ENCODE assay signal across 8 cellular contexts in genomic region chr3:105369501-105370371, GRCh38. TPM values are rescaled to one million over a fixed set of nuclear protein-coding genes. Genes with fewer than 3 reads are reported as not detected.
A peak's percentile ranks its signal among the peaks of the same experiment; 100 is the strongest.
DNase-seq lines count a peak whose midpoint lies in the region; ATAC-seq, FAIRE-seq and TF ChIP-seq lines count a peak whose summit lies in the region.

No MANE protein-coding gene starts in this region.

- H3K27me3 ChIP-seq in heart right ventricle (peaks cover 0 to 6% (median 0%) of the 10 kb centered on the region in 7 donors), pancreas (no peaks in the 10 kb centered on the region)

- H3K9me3 ChIP-seq in KOPT-K1 (ENCODE audit: insufficient read depth, low read length, poor library complexity, severe bottlenecking) (no peaks in the 10 kb centered on the region), heart right ventricle (no peaks in the 10 kb centered on the region), pancreas (no peaks in the 10 kb centered on the region)

- WGBS in heart right ventricle, 2 donors: 0 to 1% methylated on average over 22 of the region's 22 CpGs
- WGBS in pancreas, 2 donors: 0 to 1% methylated on average over 22 of the region's 22 CpGs

- TF ChIP-seq CTCF in heart right ventricle (IDR thresholded peaks at IDR 0.05) (peak in 8 of 9 donors; percentile 22 to 69 (median 56)), pancreas (IDR thresholded peaks at IDR 0.05) (peak in 3 of 4 donors; percentile 9 to 37 (median 24))

- H3K9me3 Mint-ChIP-seq in activated naive CD8-positive, alpha-beta T cell treated with anti-CD3 and anti-CD28 coated beads, Interleukin-2, amount 50 U/mL, for 24 hours: no peaks in the 10 kb centered on the region

- H3K4me1 Mint-ChIP-seq in activated naive CD8-positive, alpha-beta T cell treated with anti-CD3 and anti-CD28 coated beads, Interleukin-2, amount 50 U/mL, for 24 hours: peaks cover 39% of the 10 kb centered on the region

- DNase-seq in EL (peak; percentile 81), SHP77 (lab: John Stamatoyannopoulos, UW) (peak; percentile 49 to 74), heart right ventricle (peak; percentile 50 to 72), pancreas (peak; percentile 65 to 91 (median 80))
- DNase-seq in activated naive CD8-positive, alpha-beta T cell treated with anti-CD3 and anti-CD28 coated beads, Interleukin-2, amount 50 U/mL, for 24 hours: peak; percentile 44

- peak overlapping the region; percentile 92 for H3K4me3 Mint-ChIP-seq in activated naive CD8-positive, alpha-beta T cell treated with anti-CD3 and anti-CD28 coated beads, Interleukin-2, amount 50 U/mL, for 24 hours

- H3K27ac Mint-ChIP-seq in activated naive CD8-positive, alpha-beta T cell treated with anti-CD3 and anti-CD28 coated beads, Interleukin-2, amount 50 U/mL, for 24 hours: peak overlapping the region; percentile 100

- intact Hi-C loops in heart right ventricle (cut with DNase I) (loop anchor here in 6 of 10 donors (5.0 to 10.0 kb wide), 6 partner anchors 148 to 1097 kb away; no protein-coding TSS in a partner anchor), pancreas (cut with DNase I) (loop anchor here in 1 of 3 donors (10.0 kb wide), 1 partner anchor 775 kb away; no protein-coding TSS in a partner anchor)

- H3K36me3 ChIP-seq in KOPT-K1 (ENCODE audit: insufficient read depth, low read length) (no peaks in the 10 kb centered on the region), heart right ventricle (no peaks in the 10 kb centered on the region), pancreas (no peaks in the 10 kb centered on the region)

- H3K27me3 Mint-ChIP-seq in activated naive CD8-positive, alpha-beta T cell treated with anti-CD3 and anti-CD28 coated beads, Interleukin-2, amount 50 U/mL, for 24 hours: peaks cover 13% of the 10 kb centered on the region

- H3K4me3 ChIP-seq in heart right ventricle (peak overlapping the region; percentile 36 to 77 (median 62)), pancreas (peak overlapping the region; percentile 53 to 76 (median 62))

- ATAC-seq in GM21786 (IDR thresholded peaks at IDR 0.05; ENCODE audit: unreplicated experiment) (peak; percentile 12), heart right ventricle (peak in 6 of 8 donors; percentile 26 to 46 (median 38)), pancreas (peak in 3 of 4 donors; percentile 16 to 27 (median 17)), GM18519 (IDR thresholded peaks at IDR 0.05; ENCODE audit: low FRiP score, unreplicated experiment) (no peak)
- ATAC-seq in activated naive CD8-positive, alpha-beta T cell treated with anti-CD3 and anti-CD28 coated beads, Interleukin-2, amount 50 U/mL, for 24 hours: no peak

- peaks cover 2% of the 10 kb centered on the region for H3K36me3 Mint-ChIP-seq in activated naive CD8-positive, alpha-beta T cell treated with anti-CD3 and anti-CD28 coated beads, Interleukin-2, amount 50 U/mL, for 24 hours (ENCODE audit: low read depth)

- H3K27ac ChIP-seq in KOPT-K1 (ENCODE audit: low read depth, low read length, poor library complexity, severe bottlenecking) (peak overlapping the region; percentile 54), heart right ventricle (peak overlapping the region in 7 of 10 donors; percentile 29 to 83 (median 45)), pancreas (peak overlapping the region; percentile 78 to 93 (median 82))

- FAIRE-seq in pancreas (lab: Jason Lieb, UNC): no peak

- H3K4me1 ChIP-seq in heart right ventricle: peaks cover 0 to 47% (median 34%) of the 10 kb centered on the region in 9 donors
- peaks cover 5 to 26% (median 24%) of the 10 kb centered on the region in 3 donors for H3K4me1 ChIP-seq in pancreas

RNA-seq across cellular contexts. Expression of gene ALCAM, which starts 3.0 kb away (rescaled TPM):
- total RNA-seq in heart right ventricle (10 to 100 TPM in 2 of 10 donors, 1 to 10 TPM in 8; 1.8 to 23.9 (median 3.6) TPM), pancreas (10 to 100 TPM; 21.1 to 42.1 (median 27.6) TPM)
- polyA plus RNA-seq in heart right ventricle (1 to 10 TPM; 1.3 to 4.3 TPM), pancreas (10 to 100 TPM; 14.4 to 36.8 TPM)

Comparison
In these comparisons a context has a peak if more than half of its experiments do, and no peak if none do; other contexts are left out.
1. ATAC-seq: peak in GM21786 (single experiment), heart right ventricle (6 of 8) and pancreas (3 of 4); none in activated naive CD8-positive, alpha-beta T cell treated with anti-CD3 and anti-CD28 coated beads, Interleukin-2, amount 50 U/mL, for 24 hours (single experiment) and GM18519 (single experiment).
2. Peak in every context shown above with its lines, with median percentiles within 50 percentile points of each other: DNase-seq and H3K27ac ChIP-seq.